ENCODE assay signal across 21 cellular contexts in genomic region chr18:62398291-62398690, GRCh38.
"Had no signal": no experiment of that assay in that cellular context is flagged by ENCODE, and none has a peak within 500 bp of the region (broad histone marks: within the 10 kb centered on the region; RNA-seq: fewer than 3 reads in every experiment).

No MANE protein-coding gene starts in this region.

- H3K27ac ChIP-seq: KMS-11, SJSA1, SK-N-MC had no signal

- H3K27me3 ChIP-seq: SJSA1 had no signal

- H3K4me1 ChIP-seq: SJSA1 had no signal

- H3K4me2 ChIP-seq: KMS-11 had no signal

- DNase-seq: Kasumi-1, MM.1S, NCI-H1092 treated with DMSO at 0.1 percent for 48 hours, NCI-H1436, NCI-H187, NCI-H2029, NCI-H2081 treated with DMSO at 0.1 percent for 48 hours, NCI-H2171, NCI-H226, NCI-H446, NCI-H510A, NCI-H524 treated with DMSO at 0.1 percent for 48 hours, NCI-H69, NCI-H774, Right ventricle myocardium superior, RPMI8226, SIG-M5 had no signal

- H3K9ac ChIP-seq: KMS-11 had no signal

- H3K36me3 ChIP-seq: SJSA1 had no signal

- H3K4me3 ChIP-seq: SJSA1, SK-N-MC had no signal

- H3K9me3 ChIP-seq: SJSA1 had no signal

- FAIRE-seq: RCC 7860 had no signal
